8 cellular contexts compared by ENCODE assay signal in the genomic region with DNA sequence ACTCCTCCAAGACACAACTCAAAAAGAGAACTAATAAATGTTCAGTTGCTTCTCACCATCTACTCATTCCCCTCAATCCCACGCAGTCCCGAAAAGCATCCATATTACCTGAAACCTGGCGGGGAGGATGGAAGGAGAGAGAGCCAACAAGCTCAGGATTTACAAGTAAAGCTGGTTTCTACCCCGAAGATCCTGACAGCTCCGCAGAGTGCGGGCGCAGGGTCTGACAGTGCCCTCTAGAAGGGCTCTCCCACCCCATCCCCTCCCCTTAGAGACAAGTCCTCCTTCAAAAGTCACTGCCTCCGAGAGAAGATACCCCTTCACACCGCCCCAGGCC. TPM values are rescaled to one million over a fixed set of nuclear protein-coding genes. Genes with fewer than 3 reads are reported as not detected.
DNase-seq lines count a peak whose midpoint lies in the region; ATAC-seq and TF ChIP-seq lines count a peak whose summit lies in the region.

No MANE protein-coding gene starts in this region.

- H3K36me3 Mint-ChIP-seq in natural killer cell treated with Interleukin-12 subunit alpha and Interleukin-12 subunit beta and Interleukin-15 and Interleukin-18, amount 100 ng/mL, for 72 hours, result peaks cover 13% of the 10 kb centered on the region

- H3K27me3 Mint-ChIP-seq in natural killer cell treated with Interleukin-12 subunit alpha and Interleukin-12 subunit beta and Interleukin-15 and Interleukin-18, amount 100 ng/mL, for 72 hours, result no peaks in the 10 kb centered on the region

- no peaks in the 10 kb centered on the region for H3K27me3 ChIP-seq in GM06990 (replicated peaks; ENCODE audit: control insufficient read depth, insufficient read depth, low read length)
- no peaks in the 10 kb centered on the region for H3K27me3 ChIP-seq in Panc1 (ENCODE audit: control insufficient read depth, insufficient read depth, low read length)
- no peaks in the 10 kb centered on the region for H3K27me3 ChIP-seq in colonic mucosa

- H3K4me1 ChIP-seq in Panc1 (ENCODE audit: control insufficient read depth, insufficient read depth, low read length), result peaks cover 21% of the 10 kb centered on the region
- H3K4me1 ChIP-seq in colonic mucosa, result no peaks in the 10 kb centered on the region

- no peaks in the 10 kb centered on the region for H3K36me3 ChIP-seq in GM06990 (ENCODE audit: control insufficient read depth, insufficient read depth, low read length)
- no peaks in the 10 kb centered on the region; the same call in 1 of the 2 replicates for H3K36me3 ChIP-seq in Panc1 (ENCODE audit: control insufficient read depth, insufficient read depth, low read length)
- H3K36me3 ChIP-seq in colonic mucosa, result no peaks in the 10 kb centered on the region

- H3K9me3 Mint-ChIP-seq in natural killer cell treated with Interleukin-12 subunit alpha and Interleukin-12 subunit beta and Interleukin-15 and Interleukin-18, amount 100 ng/mL, for 72 hours, result no peaks in the 10 kb centered on the region

- H3K27ac ChIP-seq in Panc1 (ENCODE audit: low read length) (peak overlapping the region; percentile 86), colonic mucosa (peak overlapping the region; percentile 94)

- CTCF ChIA-PET in Panc1 (lab: Charles Lee), result interaction anchor here (1.3 to 1.7 kb wide), 2 partner anchors 58 to 98 kb away, joined by 5 to 6 read pairs; partner anchors contain the start of gene ACTR2

- H3K9me3 ChIP-seq in Panc1 (ENCODE audit: control insufficient read depth, insufficient read depth, low read depth, low read length), result no peaks in the 10 kb centered on the region
- H3K9me3 ChIP-seq in colonic mucosa, result no peaks in the 10 kb centered on the region

- peaks cover 36 to 46% of the 10 kb centered on the region in 2 donors for H3K4me1 Mint-ChIP-seq in natural killer cell treated with Interleukin-12 subunit alpha and Interleukin-12 subunit beta and Interleukin-15 and Interleukin-18, amount 100 ng/mL, for 72 hours (ENCODE audit: low read depth in 2 of 2)

- peak overlapping the region; percentile 93 to 96 for H3K27ac Mint-ChIP-seq in natural killer cell treated with Interleukin-12 subunit alpha and Interleukin-12 subunit beta and Interleukin-15 and Interleukin-18, amount 100 ng/mL, for 72 hours

- peak overlapping the region; percentile 99 for H3K9ac ChIP-seq in colonic mucosa (ENCODE audit: low read depth in 2 of 2, low read length in 2 of 2)

- in situ Hi-C loops in Panc1 (cut with HindIII; ENCODE audit: low pct_unique_long_range_greater_than_20kb, low sequenced_read_pairs), result no loop called here

- H3K4me3 Mint-ChIP-seq in natural killer cell treated with Interleukin-12 subunit alpha and Interleukin-12 subunit beta and Interleukin-15 and Interleukin-18, amount 100 ng/mL, for 72 hours, result peak overlapping the region; percentile 96

- H3K4me3 ChIP-seq in GM06990 (replicated peaks; ENCODE audit: low read depth, low read length), result peak overlapping the region; percentile 99
- H3K4me3 ChIP-seq in Panc1 (ENCODE audit: low read depth in 2 of 2, low read length in 2 of 2), result peak overlapping the region; percentile 83 to 91
- H3K4me3 ChIP-seq in colonic mucosa, result peak overlapping the region; percentile 75

- POLR2A ChIA-PET in Panc1 (lab: Charles Lee), result interaction anchor here (0.6 to 0.9 kb wide), 2 partner anchors 18 to 320 kb away, joined by 6 to 7 read pairs; no protein-coding TSS in a partner anchor

- DNase-seq in GM06990 (ENCODE audit: extremely low read depth, insufficient read length), result no peak
- no peak for DNase-seq in Panc1 (ENCODE audit: low read depth, low spot score)
- peak; percentile 45 for DNase-seq in colonic mucosa
- DNase-seq in natural killer cell treated with Interleukin-12 subunit alpha and Interleukin-12 subunit beta and Interleukin-15 and Interleukin-18, amount 100 ng/mL, for 72 hours (ENCODE audit: low spot score), result no peak
- no peak for DNase-seq in kidney glomerular epithelial cell (lab: John Stamatoyannopoulos, UW)
- DNase-seq in COLO668 (lab: John Stamatoyannopoulos, UW; ENCODE audit: unreplicated experiment), result no peak
- no peak for DNase-seq in cerebellum (ENCODE audit: low spot score)

- BruUV-seq in Panc1 (replicated peaks; lab: Mats Ljungman, UMichigan), result no TSS peak

- intact Hi-C loops in Panc1 (cut with micrococcal nuclease; ENCODE audit: unreplicated experiment) (no loop called here), colonic mucosa (cut with DNase I) (loop anchor here (10.0 kb wide), 1 partner anchor 54 kb away; no protein-coding TSS in a partner anchor)

- TF ChIP-seq CTCF in GM06990 (IDR thresholded peaks at IDR 0.05; ENCODE audit: insufficient read depth, low read length, poor library complexity, severe bottlenecking), result no peak
- no peak for TF ChIP-seq CTCF in Panc1 (IDR thresholded peaks at IDR 0.05)
- no peak for TF ChIP-seq CTCF in colonic mucosa (IDR thresholded peaks at IDR 0.05)

- ATAC-seq in Panc1 (peak; percentile 1; the same call in 1 of the 2 replicates), HG02588 (IDR thresholded peaks at IDR 0.05; ENCODE audit: unreplicated experiment) (no peak)
- ATAC-seq in natural killer cell treated with Interleukin-12 subunit alpha and Interleukin-12 subunit beta and Interleukin-15 and Interleukin-18, amount 100 ng/mL, for 72 hours, result no peak

RNA-seq across cellular contexts. Expression of gene RAB1A, which starts 0.7 kb away (rescaled TPM):
- 128 TPM for total RNA-seq in Panc1 (2021; ENCODE audit: unreplicated experiment)
- polyA plus RNA-seq in Panc1 (2012; ENCODE audit: insufficient read length), result 124 TPM
- total RNA-seq in colonic mucosa, result 100 to 1,000 TPM; 187 to 212 TPM
- 100 to 1,000 TPM; 103 to 136 TPM for total RNA-seq in natural killer cell treated with Interleukin-12 subunit alpha and Interleukin-12 subunit beta and Interleukin-15 and Interleukin-18, amount 100 ng/mL, for 72 hours
- 75.6 TPM for total RNA-seq in cerebellum
